ENCODE assay signal across 20 cellular contexts in genomic region chr20:35489717-35490116, GRCh38. TPM values are rescaled to one million over a fixed set of nuclear protein-coding genes. Genes with fewer than 3 reads are reported as not detected.
DNase-seq lines count a peak whose midpoint lies in the region; ATAC-seq and TF ChIP-seq lines count a peak whose summit lies in the region.
"Had no signal": no experiment of that assay in that cellular context is flagged by ENCODE, and none has a peak within 500 bp of the region (broad histone marks: within the 10 kb centered on the region; RNA-seq: fewer than 3 reads in every experiment).

No MANE protein-coding gene starts in this region.

- no peaks in the 10 kb centered on the region for H3K9me3 ChIP-seq in CD4-positive, alpha-beta T cell (ENCODE audit: control insufficient read depth, low read length)
- H3K9me3 ChIP-seq: colonic mucosa, heart right ventricle had no signal

- no peak for DNase-seq in CD4-positive, alpha-beta T cell
- DNase-seq in WTC11 (ENCODE audit: low spot score), result no peak
- no peak for DNase-seq in memory B cell (ENCODE audit: low spot score in 2 of 2)
- DNase-seq in NCI-H2107 (lab: John Stamatoyannopoulos, UW), result no peak
- DNase-seq: colonic mucosa, heart right ventricle, HFFc6, NCI-H1930, NCI-H774, Right ventricle myocardium superior had no signal

- H3K27ac Mint-ChIP-seq in CD4-positive, alpha-beta T cell, result peak overlapping the region; percentile 98
- H3K27ac Mint-ChIP-seq in WTC11 (no peak overlapping the region), memory B cell (peak overlapping the region; percentile 96)
- H3K27ac Mint-ChIP-seq: HFFc6 had no signal

- no peaks in the 10 kb centered on the region for H3K27me3 ChIP-seq in CD4-positive, alpha-beta T cell (ENCODE audit: control insufficient read depth, insufficient read depth, low read length)
- H3K27me3 ChIP-seq: colonic mucosa, heart right ventricle had no signal

- TF ChIP-seq CTCF in CD4-positive, alpha-beta T cell (IDR thresholded peaks at IDR 0.05), result no peak
- TF ChIP-seq CTCF in WTC11 (IDR thresholded peaks at IDR 0.05), result no peak

- CTCF ChIA-PET in CD4-positive, alpha-beta T cell (lab: Charles Lee), result interaction anchor here (1.1 kb wide), 1 partner anchor 26 kb away, joined by 3 read pairs; no protein-coding TSS in a partner anchor
- CTCF ChIA-PET in WTC11 (lab: Charles Lee), result no interaction called here

- no peak overlapping the region for H3K27ac ChIP-seq in CD4-positive, alpha-beta T cell (ENCODE audit: low read depth, low read length)
- H3K27ac ChIP-seq: colonic mucosa had no signal

- peaks cover 66% of the 10 kb centered on the region for H3K4me1 Mint-ChIP-seq in CD4-positive, alpha-beta T cell (ENCODE audit: low read depth)
- no peaks in the 10 kb centered on the region for H3K4me1 Mint-ChIP-seq in WTC11
- peaks cover 29% of the 10 kb centered on the region for H3K4me1 Mint-ChIP-seq in memory B cell

- H3K4me3 Mint-ChIP-seq in CD4-positive, alpha-beta T cell, result peak overlapping the region; percentile 79
- no peak overlapping the region for H3K4me3 Mint-ChIP-seq in WTC11
- H3K4me3 Mint-ChIP-seq in memory B cell, result peak overlapping the region; percentile 71
- H3K4me3 Mint-ChIP-seq: HFFc6 had no signal

- H3K27me3 Mint-ChIP-seq in CD4-positive, alpha-beta T cell, result no peaks in the 10 kb centered on the region
- H3K27me3 Mint-ChIP-seq in WTC11 (ENCODE audit: low read depth) (no peaks in the 10 kb centered on the region), memory B cell (no peaks in the 10 kb centered on the region)

- H3K9me3 Mint-ChIP-seq in CD4-positive, alpha-beta T cell, result no peaks in the 10 kb centered on the region
- H3K9me3 Mint-ChIP-seq in WTC11 (no peaks in the 10 kb centered on the region), memory B cell (no peaks in the 10 kb centered on the region)
- H3K9me3 Mint-ChIP-seq: HFFc6 had no signal

- peaks cover 81% of the 10 kb centered on the region for H3K36me3 Mint-ChIP-seq in CD4-positive, alpha-beta T cell (ENCODE audit: low read depth)
- H3K36me3 Mint-ChIP-seq in WTC11 (peaks cover 68% of the 10 kb centered on the region), memory B cell (peaks cover 14% of the 10 kb centered on the region)

- intact Hi-C loops in CD4-positive, alpha-beta T cell (cut with DNase I, micrococcal nuclease), result loop anchor here (2.0 to 5.0 kb wide), 3 partner anchors 27 to 173 kb away; partner anchors contain the start of genes CEP250 (in 1 of the 2), CPNE1 (in 1 of the 2) and RBM12 (in 1 of the 2)

- no peak for ATAC-seq in CD4-positive, alpha-beta T cell (ENCODE audit: poor library complexity)
- ATAC-seq in WTC11 (no peak), memory B cell (ENCODE audit: low read depth) (no peak), GM18867 (IDR thresholded peaks at IDR 0.05; ENCODE audit: unreplicated experiment) (no peak), HG02588 (IDR thresholded peaks at IDR 0.05; ENCODE audit: unreplicated experiment) (no peak)
- ATAC-seq: esophagus mucosa had no signal

- POLR2A ChIA-PET in CD4-positive, alpha-beta T cell (lab: Charles Lee), result interaction anchor here (1.2 to 3.1 kb wide), 4 partner anchors 26 to 464 kb away, joined by 3 to 31 read pairs (median 15); partner anchors contain the start of genes CEP250, SCAND1 and SPAG4
- POLR2A ChIA-PET in WTC11 (lab: Charles Lee), result no interaction called here

- H3K4me3 ChIP-seq in GM08714 (ENCODE audit: low read length), result peak overlapping the region; percentile 74; the same call in 1 of the 2 replicates

TF ChIP-seq in WTC11, 78 proteins besides CTCF, POLR2A, EP300 and RAD21:
- TF ChIP-seq NR2C2 (CRISPR knock-in tag; IDR thresholded peaks at IDR 0.05), result no peak
- TF ChIP-seq ZNF121 (CRISPR knock-in tag; IDR thresholded peaks at IDR 0.05), result peak; percentile 66; the same call in 1 of the 2 replicates
- no peak for TF ChIP-seq EMX1 (CRISPR knock-in tag; IDR thresholded peaks at IDR 0.05)
- no peak for TF ChIP-seq ARID4B (CRISPR knock-in tag; IDR thresholded peaks at IDR 0.05; ENCODE audit: borderline replicate concordance)
- TF ChIP-seq RELA (CRISPR knock-in tag; IDR thresholded peaks at IDR 0.05; ENCODE audit: borderline replicate concordance), result no peak
- no peak for TF ChIP-seq E2F1 (CRISPR knock-in tag; IDR thresholded peaks at IDR 0.05)
- no peak for TF ChIP-seq STAT6 (CRISPR knock-in tag; conservative IDR thresholded peaks at IDR 0.05; ENCODE audit: low read depth)

RNA-seq across cellular contexts. Expression of gene CEP250, which starts 34.3 kb away (rescaled TPM):
- 10 to 100 TPM; 27.6 to 33.1 TPM for total RNA-seq in CD4-positive, alpha-beta T cell
- total RNA-seq in WTC11 (2021), result 63.1 to 66.9 TPM (median 65.8 TPM) in 3 replicates

RNA-seq across cellular contexts. Expression of gene C20orf173, which starts 39.7 kb away (rescaled TPM):
- not detected for total RNA-seq in CD4-positive, alpha-beta T cell
- not detected in 3 replicates for total RNA-seq in WTC11 (2021)
- total RNA-seq: astrocyte, colonic mucosa, esophagus mucosa, G401, heart right ventricle, HFFc6, kidney epithelial cell, M059J, mucosa of gallbladder, posterior vena cava, Right ventricle myocardium superior had no signal

RNA-seq across cellular contexts. Expression of gene GDF5, which starts 51.7 kb away (rescaled TPM):
- not detected for total RNA-seq in CD4-positive, alpha-beta T cell
- total RNA-seq in WTC11 (2021), result 0.07 TPM in 1 of 3 replicates, not detected in the others
- total RNA-seq: esophagus mucosa had no signal

RNA-seq across cellular contexts. Expression of gene ERGIC3, which starts 52.2 kb away (rescaled TPM):
- total RNA-seq in CD4-positive, alpha-beta T cell, result 100 to 1,000 TPM; 144 to 146 TPM
- total RNA-seq in WTC11 (2021), result 168 to 181 TPM (median 179 TPM) in 3 replicates
